ENCODE assay signal across 1 cellular context in the genomic region with DNA sequence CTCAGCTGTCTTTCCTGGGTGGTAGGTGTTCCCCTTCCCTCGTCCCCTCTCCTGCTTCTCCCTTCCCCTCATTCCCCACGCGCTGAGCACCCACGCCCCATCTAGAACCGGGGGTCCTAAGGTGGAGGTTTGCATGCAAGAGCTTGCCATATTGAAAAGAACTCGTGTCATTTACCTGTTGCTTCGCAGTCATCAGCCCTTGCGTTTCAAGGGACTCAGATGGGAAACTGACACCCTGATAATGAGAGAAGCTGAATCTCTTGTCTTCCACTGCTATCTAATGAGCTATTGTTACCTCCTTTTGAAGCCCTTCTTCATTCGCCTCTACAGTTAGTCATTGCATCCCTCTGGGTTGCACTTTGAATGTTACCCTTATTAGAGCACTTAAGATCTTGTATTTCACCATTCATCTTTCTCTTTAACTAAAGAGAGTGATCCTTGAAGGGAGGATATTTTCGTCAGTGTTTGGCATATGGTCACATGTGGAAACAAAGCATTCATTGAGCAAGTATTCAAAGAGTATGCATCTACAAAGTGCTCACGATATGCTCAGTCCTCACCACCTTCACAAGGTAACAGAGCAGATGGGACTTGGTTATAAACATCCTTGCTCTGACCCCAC.
TF ChIP-seq lines count a peak whose summit lies in the region.

No MANE protein-coding gene starts in this region.

TF ChIP-seq in WTC11, 78 proteins besides CTCF, POLR2A, EP300 and RAD21 (continued from another document):
- TF ChIP-seq, protein P1, sequence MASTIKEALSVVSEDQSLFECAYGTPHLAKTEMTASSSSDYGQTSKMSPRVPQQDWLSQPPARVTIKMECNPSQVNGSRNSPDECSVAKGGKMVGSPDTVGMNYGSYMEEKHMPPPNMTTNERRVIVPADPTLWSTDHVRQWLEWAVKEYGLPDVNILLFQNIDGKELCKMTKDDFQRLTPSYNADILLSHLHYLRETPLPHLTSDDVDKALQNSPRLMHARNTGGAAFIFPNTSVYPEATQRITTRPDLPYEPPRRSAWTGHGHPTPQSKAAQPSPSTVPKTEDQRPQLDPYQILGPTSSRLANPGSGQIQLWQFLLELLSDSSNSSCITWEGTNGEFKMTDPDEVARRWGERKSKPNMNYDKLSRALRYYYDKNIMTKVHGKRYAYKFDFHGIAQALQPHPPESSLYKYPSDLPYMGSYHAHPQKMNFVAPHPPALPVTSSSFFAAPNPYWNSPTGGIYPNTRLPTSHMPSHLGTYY (CRISPR knock-in tag; IDR thresholded peaks at IDR 0.05), result no peak
- TF ChIP-seq ARID4B (CRISPR knock-in tag; IDR thresholded peaks at IDR 0.05; ENCODE audit: borderline replicate concordance), result no peak
- TF ChIP-seq NR3C1 (CRISPR knock-in tag; conservative IDR thresholded peaks at IDR 0.05; ENCODE audit: low read depth), result no peak
- TF ChIP-seq NR1H2 (CRISPR knock-in tag; IDR thresholded peaks at IDR 0.05), result no peak
- TF ChIP-seq NFYB (CRISPR knock-in tag; conservative IDR thresholded peaks at IDR 0.05; ENCODE audit: low read depth), result no peak
- TF ChIP-seq, protein P2, sequence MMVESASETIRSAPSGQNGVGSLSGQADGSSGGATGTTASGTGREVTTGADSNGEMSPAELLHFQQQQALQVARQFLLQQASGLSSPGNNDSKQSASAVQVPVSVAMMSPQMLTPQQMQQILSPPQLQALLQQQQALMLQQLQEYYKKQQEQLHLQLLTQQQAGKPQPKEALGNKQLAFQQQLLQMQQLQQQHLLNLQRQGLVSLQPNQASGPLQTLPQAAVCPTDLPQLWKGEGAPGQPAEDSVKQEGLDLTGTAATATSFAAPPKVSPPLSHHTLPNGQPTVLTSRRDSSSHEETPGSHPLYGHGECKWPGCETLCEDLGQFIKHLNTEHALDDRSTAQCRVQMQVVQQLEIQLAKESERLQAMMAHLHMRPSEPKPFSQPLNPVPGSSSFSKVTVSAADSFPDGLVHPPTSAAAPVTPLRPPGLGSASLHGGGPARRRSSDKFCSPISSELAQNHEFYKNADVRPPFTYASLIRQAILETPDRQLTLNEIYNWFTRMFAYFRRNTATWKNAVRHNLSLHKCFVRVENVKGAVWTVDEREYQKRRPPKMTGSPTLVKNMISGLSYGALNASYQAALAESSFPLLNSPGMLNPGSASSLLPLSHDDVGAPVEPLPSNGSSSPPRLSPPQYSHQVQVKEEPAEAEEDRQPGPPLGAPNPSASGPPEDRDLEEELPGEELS (CRISPR knock-in tag; IDR thresholded peaks at IDR 0.05), result no peak
- no peak for TF ChIP-seq CBFB (CRISPR knock-in tag; IDR thresholded peaks at IDR 0.05; ENCODE audit: low read depth)
- no peak for TF ChIP-seq FOXJ3 (CRISPR knock-in tag; IDR thresholded peaks at IDR 0.05; ENCODE audit: borderline replicate concordance)
- no peak for TF ChIP-seq E2F4 (CRISPR knock-in tag; IDR thresholded peaks at IDR 0.05; ENCODE audit: borderline replicate concordance, low read depth)
- no peak for TF ChIP-seq E2F1 (CRISPR knock-in tag; IDR thresholded peaks at IDR 0.05)
- TF ChIP-seq ZNF263 (CRISPR knock-in tag; IDR thresholded peaks at IDR 0.05; ENCODE audit: low read depth), result no peak
- TF ChIP-seq, protein P3, sequence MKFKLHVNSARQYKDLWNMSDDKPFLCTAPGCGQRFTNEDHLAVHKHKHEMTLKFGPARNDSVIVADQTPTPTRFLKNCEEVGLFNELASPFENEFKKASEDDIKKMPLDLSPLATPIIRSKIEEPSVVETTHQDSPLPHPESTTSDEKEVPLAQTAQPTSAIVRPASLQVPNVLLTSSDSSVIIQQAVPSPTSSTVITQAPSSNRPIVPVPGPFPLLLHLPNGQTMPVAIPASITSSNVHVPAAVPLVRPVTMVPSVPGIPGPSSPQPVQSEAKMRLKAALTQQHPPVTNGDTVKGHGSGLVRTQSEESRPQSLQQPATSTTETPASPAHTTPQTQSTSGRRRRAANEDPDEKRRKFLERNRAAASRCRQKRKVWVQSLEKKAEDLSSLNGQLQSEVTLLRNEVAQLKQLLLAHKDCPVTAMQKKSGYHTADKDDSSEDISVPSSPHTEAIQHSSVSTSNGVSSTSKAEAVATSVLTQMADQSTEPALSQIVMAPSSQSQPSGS (CRISPR knock-in tag; IDR thresholded peaks at IDR 0.05; ENCODE audit: borderline replicate concordance, low read depth), result no peak
- TF ChIP-seq STAT6 (CRISPR knock-in tag; conservative IDR thresholded peaks at IDR 0.05; ENCODE audit: low read depth), result no peak
